1 cellular context compared by ENCODE assay signal in genomic region chr4:10495651-10496050, GRCh38.
TF ChIP-seq lines count a peak whose summit lies in the region.

No MANE protein-coding gene starts in this region.

TF ChIP-seq in H1, 55 proteins besides CTCF, POLR2A, EP300 and RAD21:
- TF ChIP-seq ATF3 (IDR thresholded peaks at IDR 0.05; ENCODE audit: insufficient read depth, low read depth, low read length) (0 out of 2 replicates have a peak, but pooled peaks have one; percentile 49), ZNF274 (IDR thresholded peaks at IDR 0.05; ENCODE audit: borderline replicate concordance, extremely low read depth, low read length) (no peak)
- TF ChIP-seq, protein P1, sequence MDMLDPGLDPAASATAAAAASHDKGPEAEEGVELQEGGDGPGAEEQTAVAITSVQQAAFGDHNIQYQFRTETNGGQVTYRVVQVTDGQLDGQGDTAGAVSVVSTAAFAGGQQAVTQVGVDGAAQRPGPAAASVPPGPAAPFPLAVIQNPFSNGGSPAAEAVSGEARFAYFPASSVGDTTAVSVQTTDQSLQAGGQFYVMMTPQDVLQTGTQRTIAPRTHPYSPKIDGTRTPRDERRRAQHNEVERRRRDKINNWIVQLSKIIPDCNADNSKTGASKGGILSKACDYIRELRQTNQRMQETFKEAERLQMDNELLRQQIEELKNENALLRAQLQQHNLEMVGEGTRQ (IDR thresholded peaks at IDR 0.05; ENCODE audit: low read length), result peak; percentile 90
